ENCODE assay signal across 1 cellular context in genomic region chr2:102273619-102274211, GRCh38.
TF ChIP-seq lines count a peak whose summit lies in the region.

No MANE protein-coding gene starts in this region.

TF ChIP-seq in WTC11, 78 proteins besides CTCF, POLR2A, EP300 and RAD21 (continued from another document):
- TF ChIP-seq SP1 (CRISPR knock-in tag; conservative IDR thresholded peaks at IDR 0.05) (no peak), PRRX2 (CRISPR knock-in tag; IDR thresholded peaks at IDR 0.05) (no peak)
